29 cellular contexts compared by ENCODE assay signal in genomic region chr5:173158366-173158765, GRCh38.
"Had no signal": no experiment of that assay in that cellular context is flagged by ENCODE, and none has a peak within 500 bp of the region (broad histone marks: within the 10 kb centered on the region; RNA-seq: fewer than 3 reads in every experiment).

No MANE protein-coding gene starts in this region.

- H3K4me3 ChIP-seq: neural progenitor cell, ovary, psoas muscle, right lobe of liver, sigmoid colon, suprapubic skin, testis, tibial artery, transverse colon, upper lobe of right lung, uterus had no signal

- ATAC-seq: naive thymus-derived CD8-positive, alpha-beta T cell; natural killer cell treated with Interleukin-12 subunit alpha and Interleukin-12 subunit beta and Interleukin-15 and Interleukin-18, amount 100 ng/mL, for 72 hours; psoas muscle; right cardiac atrium; right lobe of liver; stimulated activated effector memory CD8-positive, alpha-beta T cell treated with anti-CD3 and anti-CD28 coated beads, Interleukin-12 subunit alpha, Interleukin-12 subunit beta, amount 100 ng/mL, for 72 hours; stimulated activated naive B cell treated with anti-CD40 and anti-IgM and Interleukin-4, amounts not matched to agents 10 μg/mL and 1 μg/mL and 100 μg/mL, for 72 hours; stimulated activated naive CD8-positive, alpha-beta T cell treated with anti-CD3 and anti-CD28 coated beads, Interleukin-15, amount 100 ng/mL, for 72 hours; stimulated activated naive CD8-positive, alpha-beta T cell treated with anti-CD3 and anti-CD28 coated beads, Interleukin-15, Interleukin-2, amounts not matched to agents 100 U/mL and 50 U/mL, for 24 hours; upper lobe of right lung had no signal

- H3K27ac ChIP-seq: neural progenitor cell, neutrophil, ovary, parathyroid adenoma, psoas muscle, right lobe of liver, sigmoid colon, suprapubic skin, testis, tibial artery, transverse colon, upper lobe of right lung, uterus had no signal

- H3K27me3 ChIP-seq: neural progenitor cell, neutrophil, ovary, right lobe of liver, sigmoid colon, suprapubic skin, testis, tibial artery, transverse colon, upper lobe of right lung, uterus had no signal

- H3K9me3 ChIP-seq: neutrophil, ovary, psoas muscle, right lobe of liver, sigmoid colon, suprapubic skin, testis, tibial artery, transverse colon, upper lobe of right lung, uterus had no signal

- H3K79me2 ChIP-seq: parathyroid adenoma had no signal

- H3K4me1 ChIP-seq: neural progenitor cell, parathyroid adenoma, psoas muscle, suprapubic skin, tibial artery, transverse colon, upper lobe of right lung, uterus had no signal

- H2AFZ ChIP-seq: neural progenitor cell, parathyroid adenoma had no signal

- H3K4me2 ChIP-seq: neural progenitor cell had no signal

- H3K36me3 ChIP-seq: neural progenitor cell, ovary, uterus had no signal

- H3K9ac ChIP-seq: neural progenitor cell, parathyroid adenoma had no signal

- DNase-seq: naive B cell; naive thymus-derived CD8-positive, alpha-beta T cell; nucleus accumbens; ovary; posterior cingulate gyrus; psoas muscle; right cardiac atrium; right lobe of liver; sigmoid colon; small intestine; stimulated activated CD4-positive, alpha-beta T cell treated with anti-CD3 and anti-CD28 coated beads, Interleukin-15, amount 100 ng/mL, for 24 hours; stimulated activated CD4-positive, alpha-beta T cell treated with anti-CD3 and anti-CD28 coated beads, Interleukin-2, amount 100 ng/mL, for 24 hours; stimulated activated CD4-positive, alpha-beta T cell treated with anti-CD3 and anti-CD28 coated beads, Interleukin-2, amount 100 ng/mL, for 48 hours; stimulated activated CD4-positive, alpha-beta T cell treated with anti-CD3 and anti-CD28 coated beads, Interleukin-4, amount 100 ng/mL, for 24 hours; stimulated activated naive B cell treated with anti-CD40 and anti-IgM and Interleukin-4, amounts not matched to agents 10 μg/mL and 1 μg/mL and 100 μg/mL, for 72 hours; stimulated activated naive CD8-positive, alpha-beta T cell treated with anti-CD3 and anti-CD28 coated beads, Interleukin-15, amount 100 ng/mL, for 72 hours; stimulated activated naive CD8-positive, alpha-beta T cell treated with anti-CD3 and anti-CD28 coated beads, Interleukin-15, Interleukin-2, amounts not matched to agents 100 U/mL and 50 U/mL, for 24 hours; substantia nigra; testis; tibial artery; transverse colon; upper lobe of right lung; uterus had no signal
